In genomic region chr19:8311461-8312260, GRCh38 we compare ENCODE assay signal across 11 cellular contexts. TPM values are rescaled to one million over a fixed set of nuclear protein-coding genes. Genes with fewer than 3 reads are reported as not detected.
A peak's percentile ranks its signal among the peaks of the same experiment; 100 is the strongest.
DNase-seq lines count a peak whose midpoint lies in the region; ATAC-seq and TF ChIP-seq lines count a peak whose summit lies in the region.
"Had no signal": no experiment of that assay in that cellular context is flagged by ENCODE, and none has a peak within 500 bp of the region (broad histone marks: within the 10 kb centered on the region; RNA-seq: fewer than 3 reads in every experiment).

No MANE protein-coding gene starts in this region.

- H3K36me3 ChIP-seq in NT2/D1 (ENCODE audit: insufficient read depth, insufficient read length, low read length) = peaks cover 68% of the 10 kb centered on the region

- H3K27me3 ChIP-seq in NT2/D1 (ENCODE audit: insufficient read depth, insufficient read length) = no peaks in the 10 kb centered on the region
- H3K27me3 ChIP-seq: tibial nerve had no signal

- peak in 1 of 2 donors; percentile 2 for ATAC-seq in left cardiac atrium
- no peak for ATAC-seq in GM18511 (IDR thresholded peaks at IDR 0.05; ENCODE audit: unreplicated experiment)
- ATAC-seq: Panc1 had no signal

- intact Hi-C loops in left cardiac atrium (cut with DNase I) = no loop called here

- H3K4me3 ChIP-seq in NT2/D1 (ENCODE audit: insufficient read length, low read depth) = no peak overlapping the region
- H3K4me3 ChIP-seq: BLaER1 treated with 17β-estradiol and CSF1 and Interleukin-3, amounts not matched to agents 10 nM and 100 nM; tibial nerve had no signal

- peak overlapping the region; percentile 93 for H3K27ac ChIP-seq in 22Rv1
- H3K27ac ChIP-seq: BLaER1 treated with 17β-estradiol and CSF1 and Interleukin-3, amounts not matched to agents 10 nM and 100 nM had no signal

- peak overlapping the region; percentile 16 for H3K9ac ChIP-seq in NT2/D1 (ENCODE audit: insufficient read length, low read depth)

- no peaks in the 10 kb centered on the region for H3K9me3 ChIP-seq in NT2/D1 (ENCODE audit: insufficient read depth, low read length)
- H3K9me3 ChIP-seq: BLaER1 treated with 17β-estradiol and CSF1 and Interleukin-3, amounts not matched to agents 10 nM and 100 nM; tibial nerve had no signal

- peaks cover 15% of the 10 kb centered on the region for H3K4me1 ChIP-seq in NT2/D1 (ENCODE audit: insufficient read depth, insufficient read length)

- DNase-seq in NT2/D1 (ENCODE audit: low read depth, low spot score) (no peak), left cardiac atrium (peak; percentile 54), SIG-M5 treated with dmso at 0.1 percent for 504 hours (lab: John Stamatoyannopoulos, UW; ENCODE audit: unreplicated experiment) (no peak), CD1c-positive myeloid dendritic cell (ENCODE audit: extremely low spot score) (no peak)
- DNase-seq: activated CD4-positive, alpha-beta T cell treated with anti-CD3 and anti-CD28 coated beads, Interleukin-2, amount 10 ng/mL, durations not matched to agents 7 days and 5 days; NCI-H146 had no signal

- TF ChIP-seq CTCF in 22Rv1 (IDR thresholded peaks at IDR 0.05) = no peak

RNA-seq across cellular contexts. Expression of gene CD320, which starts 3.5 kb away (rescaled TPM):
- total RNA-seq in left cardiac atrium = 10 to 100 TPM; 33.6 to 40.8 TPM

RNA-seq across cellular contexts. Expression of gene NDUFA7, which starts 9.5 kb away (rescaled TPM):
- 10 to 100 TPM; 65.3 to 83.8 TPM for total RNA-seq in left cardiac atrium

RNA-seq across cellular contexts. Expression of gene RPS28, which starts 9.6 kb away (rescaled TPM):
- total RNA-seq in left cardiac atrium = 1,000 to 10,000 TPM; 1,064 to 1,153 TPM

RNA-seq across cellular contexts. Expression of gene KANK3, which starts 31.4 kb away (rescaled TPM):
- total RNA-seq in left cardiac atrium = 10 to 100 TPM; 19.3 to 19.6 TPM

RNA-seq across cellular contexts. Expression of gene ANGPTL4, which starts 52.3 kb away (rescaled TPM):
- total RNA-seq in left cardiac atrium = 10 to 100 TPM; 16.3 to 81.6 TPM
- total RNA-seq: activated CD4-positive, alpha-beta T cell treated with anti-CD3 and anti-CD28 coated beads, Interleukin-2, amount 10 ng/mL, durations not matched to agents 7 days and 5 days had no signal
